Comparison of ENCODE assay signal across 9 cellular contexts in the genomic region with DNA sequence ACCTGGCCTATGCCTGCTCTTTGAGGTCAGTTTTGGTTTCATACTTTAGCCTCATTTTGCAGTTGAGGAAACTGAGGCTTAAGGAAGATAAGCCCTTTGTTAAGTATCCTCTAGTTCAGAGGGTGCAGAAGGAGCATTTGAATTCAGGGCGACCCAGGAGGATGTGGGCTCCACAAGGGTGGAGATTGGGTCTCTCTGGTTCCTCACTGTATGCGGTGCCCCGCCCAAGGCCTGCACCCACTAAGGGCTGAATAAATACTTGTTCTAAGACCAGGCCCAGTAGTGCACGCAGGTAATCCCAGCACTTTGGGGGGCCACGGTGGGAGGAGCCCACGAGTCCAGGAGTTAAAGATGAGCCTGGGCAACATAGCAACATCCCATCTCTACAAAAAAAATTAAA. TPM values are rescaled to one million over a fixed set of nuclear protein-coding genes. Genes with fewer than 3 reads are reported as not detected.
DNase-seq lines count a peak whose midpoint lies in the region; ATAC-seq, FAIRE-seq and TF ChIP-seq lines count a peak whose summit lies in the region.
"Had no signal": no experiment of that assay in that cellular context is flagged by ENCODE, and none has a peak within 500 bp of the region (broad histone marks: within the 10 kb centered on the region; RNA-seq: fewer than 3 reads in every experiment).

No MANE protein-coding gene starts in this region.

- intact Hi-C loops in left ventricle myocardium inferior (cut with micrococcal nuclease) = no loop called here
- intact Hi-C loops in Right ventricle myocardium inferior (cut with DNase I) = no loop called here

- peaks cover 21% of the 10 kb centered on the region for H3K36me3 ChIP-seq in left ventricle myocardium inferior

- ATAC-seq in Right ventricle myocardium inferior = no peak
- peak; percentile 78 to 90 for ATAC-seq in naive thymus-derived CD8-positive, alpha-beta T cell
- no peak for ATAC-seq in GM19463 (IDR thresholded peaks at IDR 0.05; ENCODE audit: unreplicated experiment)

- peaks cover 36% of the 10 kb centered on the region for H3K4me1 ChIP-seq in left ventricle myocardium inferior

- H3K27me3 Mint-ChIP-seq in naive thymus-derived CD8-positive, alpha-beta T cell = no peaks in the 10 kb centered on the region

- no peak for FAIRE-seq in urothelium cell line (lab: Jason Lieb, UNC)

- peaks cover 22 to 57% (median 50%) of the 10 kb centered on the region in 4 donors for H3K4me1 Mint-ChIP-seq in naive thymus-derived CD8-positive, alpha-beta T cell

- H3K27me3 ChIP-seq in left ventricle myocardium inferior (ENCODE audit: low read depth) = no peaks in the 10 kb centered on the region

- H3K27ac Mint-ChIP-seq in naive thymus-derived CD8-positive, alpha-beta T cell = peak overlapping the region; percentile 81 to 92 (median 86)

- no peak for TF ChIP-seq CTCF in left ventricle myocardium inferior (IDR thresholded peaks at IDR 0.05; ENCODE audit: borderline replicate concordance)
- TF ChIP-seq CTCF in coronary artery (IDR thresholded peaks at IDR 0.05) = no peak

- no peak for DNase-seq in left ventricle myocardium inferior
- DNase-seq in Right ventricle myocardium inferior (ENCODE audit: missing footprints) = no peak
- no peak for DNase-seq in coronary artery (ENCODE audit: low spot score)
- peak in 4 of 10 donors; percentile 19 to 40 (median 32) for DNase-seq in naive thymus-derived CD8-positive, alpha-beta T cell
- no peak for DNase-seq in hippocampal formation (lab: John Stamatoyannopoulos, UW)
- no peak for DNase-seq in urothelium cell line (ENCODE audit: low spot score)
- DNase-seq in stimulated activated CD4-positive, alpha-beta T cell treated with anti-CD3 and anti-CD28 coated beads, Interleukin-12 subunit alpha, Interleukin-12 subunit beta, amount 100 ng/mL, for 4 hours = no peak
- DNase-seq: stimulated activated CD4-positive, alpha-beta T cell treated with anti-CD3 and anti-CD28 coated beads, Interleukin-1b, Interleukin-23, amount 100 ng/mL, for 48 hours had no signal

- H3K27ac ChIP-seq in left ventricle myocardium inferior (replicated peaks) (peak overlapping the region; percentile 86), coronary artery (peak overlapping the region in 1 of 2 donors; percentile 91)

- POLR2A ChIA-PET in naive thymus-derived CD8-positive, alpha-beta T cell (lab: Charles Lee) = interaction anchor here (0.5 to 2.0 kb wide), 6 partner anchors 8 to 73 kb away, joined by 3 to 12 read pairs (median 4); no protein-coding TSS in a partner anchor

- H3K4me3 ChIP-seq in left ventricle myocardium inferior (peak overlapping the region; percentile 79), coronary artery (peak overlapping the region; percentile 81)

- peak overlapping the region in 8 of 10 donors; percentile 39 to 81 (median 66) for H3K4me3 Mint-ChIP-seq in naive thymus-derived CD8-positive, alpha-beta T cell

- no peaks in the 10 kb centered on the region for H3K9me3 Mint-ChIP-seq in naive thymus-derived CD8-positive, alpha-beta T cell

- peaks cover 0 to 49% (median 7%) of the 10 kb centered on the region in 3 donors for H3K36me3 Mint-ChIP-seq in naive thymus-derived CD8-positive, alpha-beta T cell

- no peaks in the 10 kb centered on the region for H3K9me3 ChIP-seq in left ventricle myocardium inferior (replicated peaks)

RNA-seq across cellular contexts. Expression of a gene that starts 0.8 kb away (rescaled TPM):
- total RNA-seq in left ventricle myocardium inferior = 74.2 TPM
- total RNA-seq in Right ventricle myocardium inferior = 71.4 TPM
- total RNA-seq in naive thymus-derived CD8-positive, alpha-beta T cell = 100 to 1,000 TPM; 268 to 270 TPM
- 100 to 1,000 TPM; 201 to 331 (median 218) TPM for polyA plus RNA-seq in naive thymus-derived CD8-positive, alpha-beta T cell

RNA-seq across cellular contexts. Expression of a gene that starts 29.6 kb away (rescaled TPM):
- 106 TPM for total RNA-seq in left ventricle myocardium inferior
- total RNA-seq in Right ventricle myocardium inferior = 101 TPM
- 100 to 1,000 TPM; 385 to 391 TPM for total RNA-seq in naive thymus-derived CD8-positive, alpha-beta T cell
- 10 to 100 TPM; 79.6 to 99.1 (median 92.8) TPM for polyA plus RNA-seq in naive thymus-derived CD8-positive, alpha-beta T cell

RNA-seq across cellular contexts. Expression of a gene that starts 37.5 kb away (rescaled TPM):
- not detected for total RNA-seq in left ventricle myocardium inferior
- not detected for total RNA-seq in Right ventricle myocardium inferior
- not detected for total RNA-seq in naive thymus-derived CD8-positive, alpha-beta T cell
- polyA plus RNA-seq in naive thymus-derived CD8-positive, alpha-beta T cell = under 1 TPM in 1 of 3 donors, not detected in 2; 0.25 TPM

RNA-seq across cellular contexts. Expression of a gene that starts 55.8 kb away (rescaled TPM):
- 9.4 TPM for total RNA-seq in left ventricle myocardium inferior
- total RNA-seq in Right ventricle myocardium inferior = 9.9 TPM
- total RNA-seq in naive thymus-derived CD8-positive, alpha-beta T cell = 10 to 100 TPM; 27.2 to 28.1 TPM
- polyA plus RNA-seq in naive thymus-derived CD8-positive, alpha-beta T cell = 100 to 1,000 TPM in 2 of 3 donors, 10 to 100 TPM in 1; 81.6 to 145 (median 108) TPM

RNA-seq across cellular contexts. Expression of a gene that starts 58.8 kb away (rescaled TPM):
- total RNA-seq in left ventricle myocardium inferior = 10.2 TPM
- 10.8 TPM for total RNA-seq in Right ventricle myocardium inferior
- total RNA-seq in naive thymus-derived CD8-positive, alpha-beta T cell = 10 to 100 TPM; 57.8 to 68.4 TPM
- 10 to 100 TPM; 12.8 to 46.9 (median 20.9) TPM for polyA plus RNA-seq in naive thymus-derived CD8-positive, alpha-beta T cell

Comparison
In these comparisons a context has a peak if more than half of its experiments do, and no peak if none do; other contexts are left out.
1. ATAC-seq: peak in naive thymus-derived CD8-positive, alpha-beta T cell (2 of 2); none in Right ventricle myocardium inferior (single experiment) and GM19463 (single experiment).